Comparison of ENCODE assay signal across 14 cellular contexts in the genomic region with DNA sequence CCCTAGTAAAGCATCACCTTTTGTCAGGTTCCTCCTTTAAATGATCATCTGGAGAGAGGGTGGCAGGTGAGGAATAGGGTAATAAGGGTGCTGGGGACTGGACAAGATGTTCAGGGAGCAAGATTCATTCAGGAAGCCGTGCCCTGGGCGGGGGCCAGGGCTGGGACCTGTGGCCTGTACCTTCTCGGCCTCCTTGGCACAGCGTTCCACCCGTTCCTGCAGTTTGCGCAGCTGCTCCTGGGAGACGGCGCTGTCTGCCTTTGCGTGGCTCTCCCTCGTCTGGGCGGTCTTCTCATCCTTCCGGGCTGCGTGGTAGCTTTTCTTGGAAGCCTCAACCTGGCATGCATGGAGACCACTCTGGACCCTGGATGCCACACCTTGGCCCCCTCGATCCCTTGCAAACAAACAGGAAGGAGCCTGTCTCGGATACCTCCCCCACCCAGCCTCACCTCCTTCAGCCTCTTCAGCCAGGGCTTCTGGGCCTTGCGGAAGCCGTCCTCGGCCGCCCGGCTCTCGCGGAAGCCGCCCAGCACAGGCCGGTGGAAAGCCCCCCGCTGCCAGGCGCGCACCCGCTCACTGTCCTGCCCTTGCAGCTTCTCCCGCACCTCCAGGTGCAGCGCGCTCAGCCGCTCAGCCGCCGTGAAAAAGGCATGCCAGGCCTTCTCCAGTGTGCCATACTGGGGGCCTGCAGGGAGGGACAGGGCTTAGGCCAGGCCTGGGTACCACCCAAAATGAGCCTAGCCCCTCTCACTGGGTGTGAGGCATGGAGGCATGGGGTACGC.
"Had no signal": no experiment of that assay in that cellular context is flagged by ENCODE, and none has a peak within 500 bp of the region (broad histone marks: within the 10 kb centered on the region; RNA-seq: fewer than 3 reads in every experiment).

No MANE protein-coding gene starts in this region.

- H3K27ac ChIP-seq: foreskin keratinocyte, neutrophil, thoracic aorta had no signal

- H3K27me3 ChIP-seq: foreskin keratinocyte had no signal

- H3K4me1 ChIP-seq: foreskin keratinocyte had no signal

- H3K36me3 Mint-ChIP-seq: activated naive CD8-positive, alpha-beta T cell had no signal

- H3K9me3 ChIP-seq: mucosa of descending colon, neutrophil, thoracic aorta had no signal

- DNase-seq: activated T-cell treated with anti-CD3 and anti-CD28 coated beads, Interleukin-2, amount 50 U/mL, for 24 hours; effector CD4-positive, alpha-beta T cell; foreskin keratinocyte had no signal

- ATAC-seq: foreskin keratinocyte; mucosa of descending colon; naive thymus-derived CD4-positive, alpha-beta T cell had no signal

- H3K4me3 Mint-ChIP-seq: activated CD4-positive, alpha-beta memory T cell treated with anti-CD3 and anti-CD28 coated beads, Interleukin-2, amount 10 ng/mL, durations not matched to agents 7 days and 5 days; activated naive CD8-positive, alpha-beta T cell; activated T-cell treated with anti-CD3 and anti-CD28 coated beads, Interleukin-2, amount 50 U/mL, for 24 hours; stimulated activated naive CD8-positive, alpha-beta T cell treated with anti-CD3 and anti-CD28 coated beads, Interleukin-15, Interleukin-2, amounts not matched to agents 100 ng/mL and 50 ng/mL, for 24 hours; WTC11 had no signal

- H3K4me2 ChIP-seq: smooth muscle cell had no signal

- H3K27ac Mint-ChIP-seq: activated naive CD8-positive, alpha-beta T cell; activated T-cell treated with anti-CD3 and anti-CD28 coated beads, Interleukin-2, amount 50 U/mL, for 24 hours; stimulated activated naive CD8-positive, alpha-beta T cell treated with anti-CD3 and anti-CD28 coated beads, Interleukin-15, Interleukin-2, amounts not matched to agents 100 ng/mL and 50 ng/mL, for 24 hours had no signal

- H3K4me3 ChIP-seq: coronary artery, mucosa of descending colon, smooth muscle cell, thoracic aorta had no signal

- H3K9me3 Mint-ChIP-seq: activated CD4-positive, alpha-beta memory T cell treated with anti-CD3 and anti-CD28 coated beads, Interleukin-2, amount 10 ng/mL, durations not matched to agents 7 days and 5 days; activated T-cell treated with anti-CD3 and anti-CD28 coated beads, Interleukin-2, amount 50 U/mL, for 24 hours; brain; stimulated activated naive CD8-positive, alpha-beta T cell treated with anti-CD3 and anti-CD28 coated beads, Interleukin-15, Interleukin-2, amounts not matched to agents 100 ng/mL and 50 ng/mL, for 24 hours; WTC11 had no signal
